In the genomic region with DNA sequence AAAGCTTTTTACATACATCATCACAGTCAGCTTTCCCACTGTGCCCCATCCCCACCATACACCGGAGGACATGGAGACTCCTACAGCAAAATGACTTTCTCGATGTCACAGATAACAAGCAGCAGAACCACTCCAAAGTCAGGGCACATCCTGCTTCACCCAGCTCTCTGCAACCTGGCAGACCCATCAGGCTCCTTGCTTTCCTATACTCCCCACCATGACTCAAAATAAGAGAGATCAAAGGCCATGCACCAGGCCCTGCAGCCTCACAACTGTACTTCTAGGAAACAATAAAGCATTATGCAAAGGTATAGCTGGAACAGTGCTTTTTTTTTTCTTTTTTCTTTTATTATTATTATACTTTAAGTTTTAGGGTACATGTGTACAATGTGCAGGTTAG, we compare ENCODE assay signal across 26 cellular contexts.
"Had no signal": no experiment of that assay in that cellular context is flagged by ENCODE, and none has a peak within 500 bp of the region (broad histone marks: within the 10 kb centered on the region; RNA-seq: fewer than 3 reads in every experiment).

No MANE protein-coding gene starts in this region.

- FAIRE-seq: bronchial epithelial cell, islet of Langerhans had no signal

- H3K27me3 ChIP-seq: gastroesophageal sphincter, heart left ventricle, sigmoid colon, tibial artery had no signal

- H3K4me1 ChIP-seq: esophagus squamous epithelium, sigmoid colon had no signal

- H3K4me1 Mint-ChIP-seq: T-helper 17 cell had no signal

- H3K36me3 ChIP-seq: esophagus squamous epithelium, gastroesophageal sphincter, sigmoid colon, tibial artery had no signal

- H3K27ac Mint-ChIP-seq: activated B cell treated with CpG ODN at 0.5 μM for 24 hours; activated naive CD8-positive, alpha-beta T cell; activated T-helper 2 cell treated with anti-CD3 and anti-CD28 coated beads, Interferon-gamma antibody, Interleukin-2, Interleukin-4, amounts not matched to agents 10 μg/mL and 5 μg/mL and 100 μg/mL, durations not matched to agents 14 hours and 24 hours and 36 hours; endodermal cell; natural killer cell; progenitor cell of endocrine pancreas; stimulated activated naive CD8-positive, alpha-beta T cell treated with anti-CD3 and anti-CD28 coated beads, Interleukin-15, Interleukin-2, amounts not matched to agents 100 ng/mL and 50 ng/mL, for 24 hours; T-helper 17 cell had no signal

- DNase-seq: activated B cell treated with CpG ODN at 0.5 μM for 24 hours; activated CD4-positive, alpha-beta T cell treated with anti-CD3 and anti-CD28 coated beads for 48 hours; amygdala; cerebellar nuclear complex; endodermal cell; esophagus squamous epithelium; heart left ventricle; left ventricle myocardium superior; mammary epithelial cell; midbrain; natural killer cell; retina; sigmoid colon; stimulated activated CD4-positive, alpha-beta T cell treated with anti-CD3 and anti-CD28 coated beads, Interleukin-4, amount 100 ng/mL, for 1 hour; SW 1271; T-helper 17 cell; tibial artery had no signal

- ATAC-seq: gastroesophageal sphincter, heart left ventricle, left ventricle myocardium superior, natural killer cell, T-helper 17 cell had no signal

- H3K36me3 Mint-ChIP-seq: activated naive CD8-positive, alpha-beta T cell; natural killer cell had no signal

- H3K9me3 Mint-ChIP-seq: activated B cell treated with CpG ODN at 0.5 μM for 24 hours; activated T-helper 2 cell treated with anti-CD3 and anti-CD28 coated beads, Interferon-gamma antibody, Interleukin-2, Interleukin-4, amounts not matched to agents 10 μg/mL and 5 μg/mL and 100 μg/mL, durations not matched to agents 14 hours and 24 hours and 36 hours; natural killer cell; stimulated activated naive CD8-positive, alpha-beta T cell treated with anti-CD3 and anti-CD28 coated beads, Interleukin-15, Interleukin-2, amounts not matched to agents 100 ng/mL and 50 ng/mL, for 24 hours had no signal

- H3K4me3 Mint-ChIP-seq: activated B cell treated with CpG ODN at 0.5 μM for 24 hours; activated naive CD8-positive, alpha-beta T cell; endodermal cell; natural killer cell; stimulated activated naive CD8-positive, alpha-beta T cell treated with anti-CD3 and anti-CD28 coated beads, Interleukin-15, Interleukin-2, amounts not matched to agents 100 ng/mL and 50 ng/mL, for 24 hours; T-helper 17 cell had no signal

- H3K27ac ChIP-seq: coronary artery, esophagus squamous epithelium, gastroesophageal sphincter, heart left ventricle, sigmoid colon, SK-N-MC, tibial artery had no signal

- H3K9me3 ChIP-seq: esophagus squamous epithelium, gastroesophageal sphincter, heart left ventricle, sigmoid colon, tibial artery had no signal

- H3K4me3 ChIP-seq: coronary artery, esophagus squamous epithelium, gastroesophageal sphincter, heart left ventricle, sigmoid colon, SK-N-MC, tibial artery had no signal

- H3K27me3 Mint-ChIP-seq: activated B cell treated with CpG ODN at 0.5 μM for 24 hours; activated naive CD8-positive, alpha-beta T cell; stimulated activated naive CD8-positive, alpha-beta T cell treated with anti-CD3 and anti-CD28 coated beads, Interleukin-15, Interleukin-2, amounts not matched to agents 100 ng/mL and 50 ng/mL, for 24 hours had no signal
